1 cellular context compared by ENCODE assay signal in the genomic region with DNA sequence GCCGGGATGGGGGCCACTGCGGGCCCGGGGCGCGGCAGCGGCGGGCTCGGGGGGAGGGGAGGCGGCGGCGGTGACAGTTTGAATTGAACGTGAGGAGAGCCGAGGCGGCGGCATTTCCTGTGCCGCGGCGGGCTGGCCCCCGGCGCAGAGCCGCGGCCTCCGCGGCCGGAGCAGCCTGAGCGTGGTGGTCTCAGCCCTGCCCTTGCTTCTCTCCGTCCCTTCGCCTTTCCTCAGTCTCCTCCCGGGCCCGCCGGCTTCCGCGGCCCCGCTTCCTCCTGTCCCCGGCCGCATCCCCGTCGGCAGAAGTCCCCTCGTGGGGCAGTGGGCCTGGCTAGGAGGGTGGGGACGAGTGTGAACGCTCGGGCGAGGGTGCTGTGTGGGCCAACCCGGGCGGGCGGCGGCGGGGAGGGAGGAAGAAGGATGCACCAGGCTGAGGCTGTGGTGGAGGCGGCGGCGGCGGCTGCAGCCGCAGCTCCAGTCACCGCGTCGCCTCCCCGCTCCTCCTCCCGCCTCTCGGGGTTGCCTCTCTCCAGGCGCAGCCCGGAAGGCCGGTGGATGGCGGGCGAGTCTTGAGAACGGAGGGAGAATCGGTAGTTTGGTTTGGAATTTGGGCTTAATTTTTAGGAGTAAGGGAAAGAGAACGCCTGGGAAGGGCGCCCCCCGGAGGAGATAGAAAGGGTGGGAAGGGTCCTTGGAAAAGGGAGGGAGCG.
TF ChIP-seq lines count a peak whose summit lies in the region.

No MANE protein-coding gene starts in this region.

TF ChIP-seq in PFSK-1, 5 proteins besides CTCF, POLR2A, EP300 and RAD21 (continued from another document):
- peak; percentile 19; the same call in 1 of the 2 replicates for TF ChIP-seq SIN3A (IDR thresholded peaks at IDR 0.05; ENCODE audit: borderline replicate concordance, insufficient read depth, low read length)
